ENCODE assay signal across 7 cellular contexts in genomic region chr2:217902281-217903141, GRCh38.
DNase-seq lines count a peak whose midpoint lies in the region; ATAC-seq and TF ChIP-seq lines count a peak whose summit lies in the region.

No MANE protein-coding gene starts in this region.

- no peak for TF ChIP-seq CTCF in transverse colon (IDR thresholded peaks at IDR 0.05)
- no peak for TF ChIP-seq CTCF in endodermal cell (conservative IDR thresholded peaks at IDR 0.05)

- no peak overlapping the region for H3K18ac ChIP-seq in mesendoderm (ENCODE audit: low read length)

- H3K23ac ChIP-seq in mesendoderm (ENCODE audit: low read length) = no peak overlapping the region

- H3K36me3 ChIP-seq in mesendoderm (ENCODE audit: control insufficient read depth, insufficient read depth, low read length) (no peaks in the 10 kb centered on the region), transverse colon (no peaks in the 10 kb centered on the region), endodermal cell (ENCODE audit: control insufficient read depth, insufficient read depth, low read length) (no peaks in the 10 kb centered on the region)

- H4K8ac ChIP-seq in mesendoderm (ENCODE audit: low read depth, low read length) = no peak overlapping the region

- H2BK5ac ChIP-seq in mesendoderm (ENCODE audit: low read length) = no peak overlapping the region

- no peak for TF ChIP-seq EP300 in transverse colon (IDR thresholded peaks at IDR 0.05; ENCODE audit: low read depth)

- H3K4ac ChIP-seq in mesendoderm (ENCODE audit: low read depth, low read length) = no peak overlapping the region

- no peak overlapping the region for H2BK15ac ChIP-seq in mesendoderm (replicated peaks; ENCODE audit: low read depth)

- H3K36me3 Mint-ChIP-seq in endodermal cell (ENCODE audit: low read depth) = no peaks in the 10 kb centered on the region

- no peak overlapping the region for H3K4me3 ChIP-seq in mesendoderm (ENCODE audit: low read length)
- H3K4me3 ChIP-seq in transverse colon = no peak overlapping the region
- no peak overlapping the region for H3K4me3 ChIP-seq in endodermal cell (ENCODE audit: low read length)

- H3K9ac ChIP-seq in mesendoderm (ENCODE audit: low read length) (no peak overlapping the region), endodermal cell (ENCODE audit: extremely low read depth, low read length, poor library complexity, severe bottlenecking) (no peak overlapping the region)

- DNase-seq in MV-4-11 (lab: John Stamatoyannopoulos, UW) (peak; percentile 87), mesendoderm (peak; percentile 52), transverse colon (peak; percentile 72), endodermal cell (no peak), DMS 273 (lab: John Stamatoyannopoulos, UW; ENCODE audit: unreplicated experiment) (no peak)

- H3K56ac ChIP-seq in mesendoderm (ENCODE audit: low read length) = no peak overlapping the region

- no peak overlapping the region for H2AK5ac ChIP-seq in mesendoderm (ENCODE audit: low read length)

- ATAC-seq in HG02870 (IDR thresholded peaks at IDR 0.05; ENCODE audit: unreplicated experiment) = no peak

- in situ Hi-C loops in transverse colon (cut with MboI; ENCODE audit: low pct_ligation_motif_present in 1 of 4, low pct_unique_long_range_greater_than_20kb in 1 of 4, low sequenced_read_pairs in 3 of 4) = loop anchor here in 1 of 4 donors (10.0 kb wide), 1 partner anchor 82 kb away; no protein-coding TSS in a partner anchor

- intact Hi-C loops in transverse colon (cut with DNase I; ENCODE audit: low total_unique reads) = loop anchor here (2.0 kb wide), 1 partner anchor 20 kb away; no protein-coding TSS in a partner anchor

- no peaks in the 10 kb centered on the region for H3K79me2 ChIP-seq in mesendoderm (ENCODE audit: control insufficient read depth, insufficient read depth, low read length)

- no peaks in the 10 kb centered on the region for H3K4me1 ChIP-seq in mesendoderm (ENCODE audit: control insufficient read depth, low read depth, low read length)
- peaks cover 49 to 92% (median 74%) of the 10 kb centered on the region in 4 donors for H3K4me1 ChIP-seq in transverse colon
- H3K4me1 ChIP-seq in endodermal cell (ENCODE audit: control insufficient read depth, insufficient read depth, low read length) = peaks cover 3% of the 10 kb centered on the region

- H3K9me3 Mint-ChIP-seq in endodermal cell = no peaks in the 10 kb centered on the region

- no peak overlapping the region for H3K4me3 Mint-ChIP-seq in endodermal cell

- no peak overlapping the region for H3K27ac Mint-ChIP-seq in endodermal cell

- H3K9me3 ChIP-seq in transverse colon (no peaks in the 10 kb centered on the region), endodermal cell (ENCODE audit: control insufficient read depth, low read length) (no peaks in the 10 kb centered on the region)

- H3K4me1 Mint-ChIP-seq in endodermal cell = peaks cover 19% of the 10 kb centered on the region

- H3K27me3 ChIP-seq in mesendoderm (ENCODE audit: insufficient read depth, low read length, poor library complexity) = no peaks in the 10 kb centered on the region
- no peaks in the 10 kb centered on the region for H3K27me3 ChIP-seq in transverse colon
- H3K27me3 ChIP-seq in endodermal cell (ENCODE audit: control insufficient read depth, insufficient read depth, low read length, poor library complexity, severe bottlenecking) = no peaks in the 10 kb centered on the region

- peak; percentile 12 for TF ChIP-seq POLR2A in transverse colon (IDR thresholded peaks at IDR 0.05)

- no peaks in the 10 kb centered on the region for H3K27me3 Mint-ChIP-seq in endodermal cell (ENCODE audit: insufficient read depth)

- peak overlapping the region; percentile 71 for H3K27ac ChIP-seq in cingulate gyrus (ENCODE audit: low read depth, low read length)
- no peak overlapping the region for H3K27ac ChIP-seq in mesendoderm (ENCODE audit: low read depth, low read length)
- peak overlapping the region; percentile 85 to 95 (median 89) for H3K27ac ChIP-seq in transverse colon
- H3K27ac ChIP-seq in endodermal cell (ENCODE audit: low read depth, low read length) = no peak overlapping the region

- no peak overlapping the region for H2BK120ac ChIP-seq in mesendoderm (ENCODE audit: low read depth, low read length)

- H4K5ac ChIP-seq in mesendoderm (ENCODE audit: low read length) = no peak overlapping the region

- no peak overlapping the region for H3K4me2 ChIP-seq in mesendoderm (ENCODE audit: low read length)

- WGBS in mesendoderm (ENCODE audit: extremely low coverage, insufficient coverage, low lambda C conversion rate) = no CpG with 5 or more reads among the region's 20 CpGs
- 10 to 15% methylated on average over 8 to 20 of the region's 20 CpGs for WGBS in transverse colon (ENCODE audit: low coverage in 1 of 2), 2 donors
- WGBS in endodermal cell (ENCODE audit: insufficient coverage in 1 of 2, insufficient read length in 1 of 2), 2 experiments = 90 to 92% methylated on average over 11 to 20 of the region's 20 CpGs

- no peaks in the 10 kb centered on the region for H3K79me1 ChIP-seq in mesendoderm (ENCODE audit: low read length)

Comparison
In these comparisons a context has a peak if more than half of its experiments do, and no peak if none do; other contexts are left out.
1. DNase-seq: peak in MV-4-11 (single experiment), mesendoderm (single experiment) and transverse colon (single experiment); none in endodermal cell (single experiment) and DMS 273 (single experiment).
2. H3K27ac ChIP-seq: peak in cingulate gyrus (single experiment) and transverse colon (4 of 4); none in mesendoderm (single experiment) and endodermal cell (single experiment).